23 cellular contexts compared by ENCODE assay signal in the genomic region with DNA sequence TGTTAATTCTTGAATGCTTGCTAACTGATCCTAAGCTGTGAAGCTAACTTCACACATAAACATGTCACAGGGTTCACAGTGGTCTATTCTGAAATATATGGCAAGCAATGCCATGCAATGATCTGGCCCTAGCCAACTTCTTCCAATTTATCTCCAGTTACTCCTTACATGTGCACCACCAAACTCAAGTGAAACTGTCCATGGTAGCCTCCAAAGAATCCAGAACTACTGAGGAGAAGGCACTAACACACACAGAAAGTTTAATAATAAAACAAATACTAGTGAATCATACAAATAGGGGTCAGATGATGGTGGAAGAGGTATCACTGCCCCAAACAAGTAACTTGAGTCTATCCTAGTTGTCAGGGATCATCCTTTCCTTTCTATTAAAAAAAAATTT.
DNase-seq lines count a peak whose midpoint lies in the region; ATAC-seq, FAIRE-seq and TF ChIP-seq lines count a peak whose summit lies in the region.
"Had no signal": no experiment of that assay in that cellular context is flagged by ENCODE, and none has a peak within 500 bp of the region (broad histone marks: within the 10 kb centered on the region; RNA-seq: fewer than 3 reads in every experiment).

No MANE protein-coding gene starts in this region.

- H3K4me2 ChIP-seq in SK-N-SH = no peak overlapping the region
- H3K4me2 ChIP-seq in HepG2 (ENCODE audit: low read depth, low read length) = peak overlapping the region; percentile 68; the same call in 1 of the 2 replicates

- no peaks in the 10 kb centered on the region for H3K36me3 ChIP-seq in SK-N-SH (replicated peaks in 1 of 2; ENCODE audit: control insufficient read depth in 1 of 2, insufficient read depth in 2 of 2, low read length in 1 of 2)
- H3K36me3 ChIP-seq in HepG2 (replicated peaks in 1 of 2; ENCODE audit: control insufficient read depth in 1 of 2, insufficient read depth in 2 of 2, low read length in 2 of 2) = no peaks in the 10 kb centered on the region
- H3K36me3 ChIP-seq: BE2C; BLaER1 treated with 17β-estradiol and CSF1 and Interleukin-3, amounts not matched to agents 10 nM and 100 nM; HAP-1 had no signal

- CTCF ChIA-PET in SK-N-SH (lab: Yijun Ruan, JAX) (no interaction called here), HepG2 (lab: Yijun Ruan, JAX; ENCODE audit: low intra/inter-chr PET ratio, low total read pairs) (no interaction called here)

- POLR2A ChIA-PET in SK-N-SH (lab: Yijun Ruan, JAX) = no interaction called here
- POLR2A ChIA-PET in HepG2 (lab: Yijun Ruan, JAX) = no interaction called here

- H3K9ac ChIP-seq in SK-N-SH (no peak overlapping the region), HepG2 (ENCODE audit: insufficient read depth, low read depth, low read length) (no peak overlapping the region)
- H3K9ac ChIP-seq: BLaER1 treated with 17β-estradiol and CSF1 and Interleukin-3, amounts not matched to agents 10 nM and 100 nM had no signal

- no peak overlapping the region for H3K27ac ChIP-seq in SK-N-SH (ENCODE audit: low read depth in 2 of 2, low read length in 1 of 2)
- H3K27ac ChIP-seq in HepG2 (ENCODE audit: extremely low read length, insufficient read depth, low read length) = peak overlapping the region; percentile 78
- H3K27ac ChIP-seq: 22Rv1; BLaER1 treated with 17β-estradiol and CSF1 and Interleukin-3, amounts not matched to agents 10 nM and 100 nM had no signal

- no TSS peak for BruUV-seq in HepG2 (replicated peaks; lab: Mats Ljungman, UMichigan)

- H2AFZ ChIP-seq in SK-N-SH (ENCODE audit: low read depth) (no peak overlapping the region), HepG2 (ENCODE audit: low read length) (no peak overlapping the region)

- no peaks in the 10 kb centered on the region for H3K79me2 ChIP-seq in SK-N-SH (ENCODE audit: insufficient read depth)
- H3K79me2 ChIP-seq in HepG2 (ENCODE audit: insufficient read depth, low read length) = no peaks in the 10 kb centered on the region

- TF ChIP-seq CTCF in SK-N-SH (IDR thresholded peaks at IDR 0.05) (no peak), HepG2 (CRISPR knock-in tag; IDR thresholded peaks at IDR 0.05) (no peak)

- no peak for TF ChIP-seq RAD21 in SK-N-SH (IDR thresholded peaks at IDR 0.05; ENCODE audit: low read length)
- no peak for TF ChIP-seq RAD21 in HepG2 (CRISPR knock-in tag; IDR thresholded peaks at IDR 0.05)

- FAIRE-seq in HepG2 (lab: Jason Lieb, UNC) (no peak), RCC 7860 (lab: Jason Lieb, UNC) (no peak)
- FAIRE-seq: A204.1, G401.6, GM12892, H54 had no signal

- H3K9me2 ChIP-seq in SK-N-SH = no peaks in the 10 kb centered on the region

- intact Hi-C loops in HepG2 (cut with micrococcal nuclease; ENCODE audit: unreplicated experiment) = loop anchor here (2.0 kb wide), 1 partner anchor 14 kb away; no protein-coding TSS in a partner anchor

- no peak for DNase-seq in SK-N-SH
- peak; percentile 27 for DNase-seq in amniotic epithelial cell (ENCODE audit: low read depth)
- no peak for DNase-seq in HepG2 (ENCODE audit: low spot score)
- no peak for DNase-seq in activated T-cell treated with anti-CD3 and anti-CD28 coated beads, Interleukin-2, amount 50 U/mL, for 1 hour
- no peak for DNase-seq in RCC 7860 (ENCODE audit: low spot score)
- no peak for DNase-seq in NCI-H1436 (lab: John Stamatoyannopoulos, UW)
- DNase-seq: ACHN; AML-193; BE2C; CD4-positive, alpha-beta T cell; COR-L47; DMS153; DND-41; GOT3 had no signal

- H3F3A ChIP-seq in SK-N-SH (replicated peaks; ENCODE audit: insufficient read depth) = peaks cover 5% of the 10 kb centered on the region

- H3K9me3 ChIP-seq in SK-N-SH = no peaks in the 10 kb centered on the region
- H3K9me3 ChIP-seq in HepG2 (ENCODE audit: low read length) = peaks cover 7% of the 10 kb centered on the region; the same call in 1 of the 2 replicates
- H3K9me3 ChIP-seq: BE2C, HAP-1 had no signal

- peaks cover 0 to 10% of the 10 kb centered on the region in 2 experiments; a peak in 1 of 4 replicates for H3K4me1 ChIP-seq in SK-N-SH (ENCODE audit: control insufficient read depth in 1 of 2, insufficient read depth in 2 of 2, low read depth in 1 of 2, low read length in 1 of 2)
- peaks cover 61% of the 10 kb centered on the region for H3K4me1 ChIP-seq in HepG2 (ENCODE audit: insufficient read depth, low read length)

- ATAC-seq in SK-N-SH treated with all-trans-retinoic acid at 6 μM for 48 hours (no peak), HepG2 (no peak), HG02798 (IDR thresholded peaks at IDR 0.05; ENCODE audit: poor library complexity, unreplicated experiment) (no peak)

- TF ChIP-seq POLR2A in HepG2 (IDR thresholded peaks at IDR 0.05; ENCODE audit: insufficient read depth in 1 of 2, low read depth in 2 of 2, low read length in 2 of 2) = no peak

- in situ Hi-C loops in HepG2 (cut with HindIII; ENCODE audit: extremely low pct_ligation_motif_present, low pct_unique_long_range_greater_than_20kb) = no loop called here

- H3K4me3 ChIP-seq in SK-N-SH (ENCODE audit: low read depth in 2 of 2, low read length in 1 of 2) (no peak overlapping the region), HepG2 (replicated peaks in 1 of 3; ENCODE audit: insufficient read depth in 1 of 3, low read depth in 2 of 3, low read length in 3 of 3) (no peak overlapping the region)
- H3K4me3 ChIP-seq: BLaER1 treated with 17β-estradiol and CSF1 and Interleukin-3, amounts not matched to agents 10 nM and 100 nM; HAP-1 had no signal

- H3K27me3 ChIP-seq in SK-N-SH (ENCODE audit: insufficient read depth) = no peaks in the 10 kb centered on the region
- H3K27me3 ChIP-seq in HepG2 (ENCODE audit: control insufficient read depth in 1 of 2, insufficient read depth in 2 of 2, low read length in 2 of 2) = no peaks in the 10 kb centered on the region
- H3K27me3 ChIP-seq: BE2C; BLaER1 treated with 17β-estradiol and CSF1 and Interleukin-3, amounts not matched to agents 10 nM and 100 nM had no signal

- H4K20me1 ChIP-seq in SK-N-SH (ENCODE audit: insufficient read depth) (no peaks in the 10 kb centered on the region), HepG2 (ENCODE audit: insufficient read depth, low read length) (no peaks in the 10 kb centered on the region)
- H4K20me1 ChIP-seq: BLaER1 treated with 17β-estradiol and CSF1 and Interleukin-3, amounts not matched to agents 10 nM and 100 nM had no signal

- TF ChIP-seq EP300 in SK-N-SH (IDR thresholded peaks at IDR 0.05; ENCODE audit: borderline replicate concordance in 1 of 2, low read depth in 1 of 2, low read length in 1 of 2) (no peak), HepG2 (IDR thresholded peaks at IDR 0.05; ENCODE audit: low read depth in 2 of 2, low read length in 2 of 2) (no peak), HepG2 (CRISPR knock-in tag; IDR thresholded peaks at IDR 0.05; ENCODE audit: borderline replicate concordance) (no peak)

TF ChIP-seq in SK-N-SH treated with all-trans-retinoic acid at 6 μM for 48 hours, 23 proteins besides CTCF, POLR2A, EP300 and RAD21:
- TF ChIP-seq BACH2 (CRISPR knock-in tag; IDR thresholded peaks at IDR 0.05; ENCODE audit: borderline replicate concordance) = no peak
- TF ChIP-seq ZFP3 (CRISPR knock-in tag; IDR thresholded peaks at IDR 0.05) = no peak
- no peak for TF ChIP-seq ZNF70 (CRISPR knock-in tag; IDR thresholded peaks at IDR 0.05)
- no peak for TF ChIP-seq ESRRG (CRISPR knock-in tag; IDR thresholded peaks at IDR 0.05)
- TF ChIP-seq ARNTL (CRISPR knock-in tag; IDR thresholded peaks at IDR 0.05; ENCODE audit: borderline replicate concordance, low read depth) = no peak
- no peak for TF ChIP-seq GLIS3 (CRISPR knock-in tag; IDR thresholded peaks at IDR 0.05)

TF ChIP-seq in HepG2, 621 proteins besides CTCF, POLR2A, EP300 and RAD21:
- 0 out of 2 replicates have a peak, but pooled peaks have one; percentile 0 for TF ChIP-seq NFYC (CRISPR knock-in tag; IDR thresholded peaks at IDR 0.05)
- TF ChIP-seq KAT2B (IDR thresholded peaks at IDR 0.05; ENCODE audit: borderline replicate concordance, low read depth, low read length) = no peak
- TF ChIP-seq ZNF777 (CRISPR knock-in tag; IDR thresholded peaks at IDR 0.05) = 0 out of 2 replicates have a peak, but pooled peaks have one; percentile 4
